Comparison of ENCODE assay signal across 16 cellular contexts in genomic region chr1:231236131-231236571, GRCh38. TPM values are rescaled to one million over a fixed set of nuclear protein-coding genes. Genes with fewer than 3 reads are reported as not detected.
DNase-seq lines count a peak whose midpoint lies in the region; TF ChIP-seq lines count a peak whose summit lies in the region.
"Had no signal": no experiment of that assay in that cellular context is flagged by ENCODE, and none has a peak within 500 bp of the region (broad histone marks: within the 10 kb centered on the region; RNA-seq: fewer than 3 reads in every experiment).

No MANE protein-coding gene starts in this region.

- H3K4me3 ChIP-seq in fibroblast of mammary gland (ENCODE audit: control insufficient read depth, low read depth, low read length) = no peak overlapping the region
- H3K4me3 ChIP-seq: thoracic aorta had no signal

- no peaks in the 10 kb centered on the region for H3K9me3 Mint-ChIP-seq in progenitor cell of endocrine pancreas (ENCODE audit: low read depth)
- H3K9me3 Mint-ChIP-seq: CD4-positive, CD25-positive, alpha-beta regulatory T cell had no signal

- TF ChIP-seq CTCF in fibroblast of mammary gland (conservative IDR thresholded peaks at IDR 0.05; ENCODE audit: control insufficient read depth, insufficient read depth, low read depth, low read length) = no peak
- no peak for TF ChIP-seq CTCF in progenitor cell of endocrine pancreas (IDR thresholded peaks at IDR 0.05; ENCODE audit: unreplicated experiment)

- peaks cover 24% of the 10 kb centered on the region for H3K36me3 Mint-ChIP-seq in progenitor cell of endocrine pancreas (ENCODE audit: insufficient read depth)

- H3K27me3 Mint-ChIP-seq in progenitor cell of endocrine pancreas = no peaks in the 10 kb centered on the region
- H3K27me3 Mint-ChIP-seq: CD4-positive, CD25-positive, alpha-beta regulatory T cell had no signal

- peaks cover 57% of the 10 kb centered on the region for H3K4me1 Mint-ChIP-seq in progenitor cell of endocrine pancreas (ENCODE audit: low read depth)

- peak overlapping the region; percentile 15 for H3K27ac Mint-ChIP-seq in progenitor cell of endocrine pancreas
- H3K27ac Mint-ChIP-seq: CD4-positive, CD25-positive, alpha-beta regulatory T cell had no signal

- in situ Hi-C loops in Caki2 (cut with HindIII; ENCODE audit: low pct_unique_long_range_greater_than_20kb, low sequenced_read_pairs) = no loop called here

- DNase-seq in Caki2 (ENCODE audit: low read depth) = peak; percentile 14
- peak; percentile 46 for DNase-seq in NCI-H2081 treated with DMSO at 0.1 percent for 48 hours (lab: John Stamatoyannopoulos, UW)
- peak; percentile 70 for DNase-seq in fibroblast of mammary gland (ENCODE audit: low read depth)
- no peak for DNase-seq in progenitor cell of endocrine pancreas (ENCODE audit: low spot score, unreplicated experiment)
- no peak for DNase-seq in NCI-H2171 treated with DMSO at 0.1 percent for 48 hours (lab: John Stamatoyannopoulos, UW)
- DNase-seq in NCI-H1092 treated with DMSO at 0.1 percent for 48 hours (lab: John Stamatoyannopoulos, UW) = no peak
- DNase-seq in NCI-H187 (lab: John Stamatoyannopoulos, UW) = no peak
- DNase-seq in COLO829 (ENCODE audit: low spot score) = no peak
- DNase-seq: activated CD4-positive, alpha-beta T cell treated with anti-CD3 and anti-CD28 coated beads for 1 hour; brain microvascular endothelial cell; CD4-positive, CD25-positive, alpha-beta regulatory T cell; hippocampal formation; NCI-H2171; NK-92 treated with Interleukin-12 subunit alpha and Interleukin-12 subunit beta, amount 100 ng/mL, for 24 hours; RPMI8226 had no signal

- H3K4me3 Mint-ChIP-seq in progenitor cell of endocrine pancreas (ENCODE audit: low read depth) = peak overlapping the region; percentile 6

RNA-seq across cellular contexts. Expression of gene GNPAT, which starts 4.9 kb away (rescaled TPM):
- 59.4 and 75.0 TPM in 2 replicates for total RNA-seq in Caki2 (2014; rRNA removed; shearing (Covaris generic); ENCODE audit: low replicate concordance)
- total RNA-seq in progenitor cell of endocrine pancreas = 69.9 and 70.2 TPM in 2 replicates

Comparison
In these comparisons a context has a peak if more than half of its experiments do, and no peak if none do; other contexts are left out.
1. DNase-seq: peak in Caki2 (single experiment), NCI-H2081 treated with DMSO at 0.1 percent for 48 hours (single experiment) and fibroblast of mammary gland (single experiment); none in progenitor cell of endocrine pancreas (single experiment), NCI-H2171 treated with DMSO at 0.1 percent for 48 hours (single experiment), NCI-H1092 treated with DMSO at 0.1 percent for 48 hours (single experiment), NCI-H187 (0 of 2) and COLO829 (single experiment).